9 cellular contexts compared by ENCODE assay signal in genomic region chr12:132638541-132639408, GRCh38. TPM values are rescaled to one million over a fixed set of nuclear protein-coding genes. Genes with fewer than 3 reads are reported as not detected.
DNase-seq lines count a peak whose midpoint lies in the region; ATAC-seq and TF ChIP-seq lines count a peak whose summit lies in the region.
"Had no signal": no experiment of that assay in that cellular context is flagged by ENCODE, and none has a peak within 500 bp of the region (broad histone marks: within the 10 kb centered on the region; RNA-seq: fewer than 3 reads in every experiment).

No MANE protein-coding gene starts in this region.

- TF ChIP-seq CTCF in AG04450 (IDR thresholded peaks at IDR 0.05; ENCODE audit: low read depth, low read length) (peak; percentile 91), GM12873 (IDR thresholded peaks at IDR 0.05; ENCODE audit: insufficient read depth, low read depth, low read length, missing control alignments) (peak; percentile 87)

- intact Hi-C loops in posterior vena cava (cut with DNase I), result loop anchor here in 1 of 2 donors (10.0 kb wide), 1 partner anchor 1974 kb away; no protein-coding TSS in a partner anchor

- H3K4me3 ChIP-seq in AG04450 (ENCODE audit: low read depth, low read length), result no peak overlapping the region

- no peak overlapping the region for H3K27ac ChIP-seq in AG04450 (ENCODE audit: low read depth, low read length)

- POLR2A ChIA-PET in AG04450 (lab: Yijun Ruan, JAX), result interaction anchor here (0.6 kb wide), 1 partner anchor 40 kb away, joined by 5 read pairs; no protein-coding TSS in a partner anchor

- CTCF ChIA-PET in AG04450 (lab: Charles Lee), result interaction anchor here (0.6 to 1.9 kb wide), 21 partner anchors 9 to 485 kb away, joined by 3 to 15 read pairs (median 4); partner anchors contain the start of gene P2RX2

- ATAC-seq in HG03432 (IDR thresholded peaks at IDR 0.05; ENCODE audit: unreplicated experiment) (no peak), GM19035 (IDR thresholded peaks at IDR 0.05; ENCODE audit: unreplicated experiment) (no peak)

- peak; percentile 30 for DNase-seq in AG04450 (ENCODE audit: low read depth, low spot score)
- DNase-seq in RPMI7951 (ENCODE audit: low read depth), result peak; percentile 10
- DNase-seq in fibroblast of peridontal ligament (ENCODE audit: extremely low read depth), result peak; percentile 64
- DNase-seq in posterior vena cava (ENCODE audit: low spot score), result peak; percentile 64
- no peak for DNase-seq in stimulated activated naive CD4-positive, alpha-beta T cell treated with Interleukin-2 at 50 U/mL for 16 hours (lab: John Stamatoyannopoulos, UW)

- no peaks in the 10 kb centered on the region for H3K9me3 ChIP-seq in AG04450 (ENCODE audit: control insufficient read depth, insufficient read depth, low read length)

- H3K27me3 ChIP-seq in AG04450 (ENCODE audit: control insufficient read depth, insufficient read depth, low read length), result no peaks in the 10 kb centered on the region

RNA-seq across cellular contexts. Expression of gene P2RX2, which starts 20.2 kb away (rescaled TPM):
- not detected in 2 replicates for polyA plus RNA-seq in AG04450 (2011; rRNA removed)
- polyA minus RNA-seq in AG04450 (2011; rRNA and poly(A)+ RNA removed), result not detected in 2 replicates
- total RNA-seq in RPMI7951 (2014; rRNA removed; shearing (Covaris generic)), result not detected in 2 replicates
- total RNA-seq in posterior vena cava, result not detected
- total RNA-seq: temporal lobe had no signal

RNA-seq across cellular contexts. Expression of gene LRCOL1, which starts 28.4 kb away (rescaled TPM):
- 0.11 and 0.35 TPM in 2 replicates for polyA plus RNA-seq in AG04450 (2011; rRNA removed)
- not detected in 2 replicates for polyA minus RNA-seq in AG04450 (2011; rRNA and poly(A)+ RNA removed)
- not detected in 2 replicates for total RNA-seq in RPMI7951 (2014; rRNA removed; shearing (Covaris generic))
- under 1 TPM; 0.62 to 0.65 TPM for total RNA-seq in posterior vena cava
- total RNA-seq: temporal lobe had no signal

RNA-seq across cellular contexts. Expression of gene POLE, which starts 48.4 kb away (rescaled TPM):
- 4.1 and 6.3 TPM in 2 replicates for polyA plus RNA-seq in AG04450 (2011; rRNA removed)
- 24.4 and 27.2 TPM in 2 replicates for polyA minus RNA-seq in AG04450 (2011; rRNA and poly(A)+ RNA removed)
- total RNA-seq in RPMI7951 (2014; rRNA removed; shearing (Covaris generic)), result 14.9 and 18.2 TPM in 2 replicates
- total RNA-seq in posterior vena cava, result 10 to 100 TPM; 16.6 to 21.2 TPM

RNA-seq across cellular contexts. Expression of gene PXMP2, which starts 48.6 kb away (rescaled TPM):
- polyA plus RNA-seq in AG04450 (2011; rRNA removed), result 17.3 and 19.6 TPM in 2 replicates
- polyA minus RNA-seq in AG04450 (2011; rRNA and poly(A)+ RNA removed), result 5.2 and 10.6 TPM in 2 replicates
- 59.0 and 83.1 TPM in 2 replicates for total RNA-seq in RPMI7951 (2014; rRNA removed; shearing (Covaris generic))
- 1 to 10 TPM; 7.1 to 9.5 TPM for total RNA-seq in posterior vena cava
